In genomic region chr11:86869966-86870570, GRCh38 we compare ENCODE assay signal across 8 cellular contexts.
DNase-seq lines count a peak whose midpoint lies in the region; ATAC-seq, FAIRE-seq and TF ChIP-seq lines count a peak whose summit lies in the region.

No MANE protein-coding gene starts in this region.

- no peak for FAIRE-seq in small intestine (lab: Jason Lieb, UNC)

- peak; percentile 66 for ATAC-seq in GM21367 (IDR thresholded peaks at IDR 0.05; ENCODE audit: unreplicated experiment)

- intact Hi-C loops in ascending aorta (cut with DNase I), result loop anchor here (1.0 to 2.0 kb wide), 2 partner anchors 49 to 421 kb away; no protein-coding TSS in a partner anchor

- H3K4me1 ChIP-seq in ascending aorta (no peaks in the 10 kb centered on the region), small intestine (ENCODE audit: control insufficient read depth in 2 of 2, insufficient read depth in 1 of 2, low read depth in 1 of 2, low read length in 1 of 2) (no peaks in the 10 kb centered on the region)

- H3K4me3 ChIP-seq in ascending aorta, result peak overlapping the region in 1 of 2 donors; percentile 20
- H3K4me3 ChIP-seq in small intestine (ENCODE audit: low read depth in 1 of 2, low read length in 2 of 2), result peak overlapping the region in 1 of 2 donors; percentile 8

- H3K27me3 ChIP-seq in ascending aorta (no peaks in the 10 kb centered on the region), small intestine (ENCODE audit: control insufficient read depth in 2 of 2, insufficient read depth in 2 of 2, low read length in 2 of 2) (no peaks in the 10 kb centered on the region)

- H3K36me3 ChIP-seq in ascending aorta (no peaks in the 10 kb centered on the region), small intestine (ENCODE audit: control insufficient read depth in 2 of 2, insufficient read depth in 2 of 2, low read length in 2 of 2) (no peaks in the 10 kb centered on the region)

- H3K27ac ChIP-seq in ascending aorta (peak overlapping the region; percentile 29 to 47), small intestine (ENCODE audit: low read depth in 1 of 2, low read length in 1 of 2) (no peak overlapping the region)

- peak; percentile 73 to 80 (median 77) for TF ChIP-seq CTCF in ascending aorta (IDR thresholded peaks at IDR 0.05)

- DNase-seq in DMS53 (lab: John Stamatoyannopoulos, UW), result peak; percentile 83
- DNase-seq in HUDEP-2 (lab: John Stamatoyannopoulos, UW; ENCODE audit: unreplicated experiment in 76 of 76), result peak in 47 of 76 experiments; percentile 2 to 65 (median 32)
- DNase-seq in SK-N-DZ (ENCODE audit: low spot score), result peak; percentile 64
- peak in 1 of 2 donors; percentile 85 for DNase-seq in ascending aorta (ENCODE audit: low spot score in 2 of 2)
- peak in 30 of 51 donors; percentile 0 to 63 (median 13) for DNase-seq in hypothalamus (lab: John Stamatoyannopoulos, UW)
- peak; percentile 34 for DNase-seq in small intestine
- no peak for DNase-seq in MV-4-11 (lab: John Stamatoyannopoulos, UW)

- H3K9me3 ChIP-seq in ascending aorta, result no peaks in the 10 kb centered on the region
- H3K9me3 ChIP-seq in small intestine (ENCODE audit: control insufficient read depth, low read depth), result no peaks in the 10 kb centered on the region

- 31 to 35% (median 33%) methylated on average over 6 of the region's 6 CpGs for WGBS in small intestine, 3 donors

Comparison
In these comparisons a context has a peak if more than half of its experiments do, and no peak if none do; other contexts are left out.
1. H3K27ac ChIP-seq: peak in ascending aorta (2 of 2); none in small intestine (0 of 2).